Comparison of ENCODE assay signal across 1 cellular context in genomic region chr16:64627288-64627687, GRCh38.
TF ChIP-seq lines count a peak whose summit lies in the region.

No MANE protein-coding gene starts in this region.

TF ChIP-seq in IMR-90, 13 proteins besides CTCF, POLR2A, EP300 and RAD21 (continued from another document):
- TF ChIP-seq ELK1 (IDR thresholded peaks at IDR 0.05; ENCODE audit: borderline replicate concordance, low read depth, low read length) (no peak), CEBPB (IDR thresholded peaks at IDR 0.05; ENCODE audit: low read depth, low read length) (no peak), RCOR1 (IDR thresholded peaks at IDR 0.05; ENCODE audit: insufficient replicate concordance, low read length) (no peak), BHLHE40 (IDR thresholded peaks at IDR 0.05; ENCODE audit: low read depth, low read length) (no peak), FOS (IDR thresholded peaks at IDR 0.05; ENCODE audit: low read depth, low read length) (no peak), NFE2L2 (IDR thresholded peaks at IDR 0.05; ENCODE audit: low read depth, low read length) (no peak)
